14 cellular contexts compared by ENCODE assay signal in the genomic region with DNA sequence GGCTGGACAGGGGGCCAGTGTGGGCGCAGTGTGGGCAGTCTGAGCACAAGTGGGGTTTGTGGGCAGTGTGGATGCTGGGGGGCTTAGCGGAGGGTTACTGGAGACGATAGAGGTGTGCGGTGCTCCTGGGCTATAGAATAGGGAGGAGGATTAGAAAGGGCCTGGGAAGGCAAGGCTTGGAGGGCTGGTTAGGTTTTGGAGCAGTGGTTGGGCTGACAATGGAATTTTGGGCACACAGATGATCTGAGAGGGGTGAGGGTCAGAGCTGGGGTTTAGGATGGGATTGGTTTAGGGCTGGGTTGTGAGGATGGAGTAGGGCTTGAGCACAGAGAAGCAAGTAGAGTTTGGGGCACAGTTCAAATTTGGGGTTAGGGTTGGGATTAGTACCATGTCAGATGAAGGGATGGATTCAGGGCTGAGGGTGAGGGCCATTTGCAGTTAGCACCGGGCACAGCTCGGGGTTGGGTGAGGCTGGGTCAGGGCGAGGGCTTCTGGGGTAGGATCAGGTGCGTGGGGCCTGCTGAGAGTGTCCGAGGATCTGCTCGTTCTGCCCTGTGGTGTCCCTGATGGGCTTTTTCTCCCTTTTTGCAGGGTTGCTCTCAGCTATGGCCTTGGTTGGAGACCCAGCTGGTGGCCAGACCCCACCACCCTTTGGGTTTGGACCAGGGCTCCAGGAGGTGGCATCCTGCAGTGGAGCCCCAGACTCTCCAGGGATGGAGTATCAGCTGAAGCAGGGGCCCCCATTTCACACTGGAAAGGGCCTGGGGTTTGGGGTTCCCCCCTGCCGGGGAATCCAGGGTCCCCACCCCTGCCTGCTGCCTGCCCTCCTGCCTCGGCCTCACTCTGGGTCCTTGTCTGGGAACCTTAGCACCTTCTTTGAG. TPM values are rescaled to one million over a fixed set of nuclear protein-coding genes. Genes with fewer than 3 reads are reported as not detected.
A peak's percentile ranks its signal among the peaks of the same experiment; 100 is the strongest.
DNase-seq lines count a peak whose midpoint lies in the region; ATAC-seq and TF ChIP-seq lines count a peak whose summit lies in the region.
"Had no signal": no experiment of that assay in that cellular context is flagged by ENCODE, and none has a peak within 500 bp of the region (broad histone marks: within the 10 kb centered on the region; RNA-seq: fewer than 3 reads in every experiment).

No MANE protein-coding gene starts in this region.

- DNase-seq in GM23248 = no peak
- DNase-seq in adipocyte (ENCODE audit: low read depth) = no peak
- DNase-seq in NCI-H446 treated with DMSO at 0.1 percent for 48 hours (lab: John Stamatoyannopoulos, UW) = no peak
- no peak for DNase-seq in GM13977 (ENCODE audit: low spot score)
- no peak for DNase-seq in stimulated activated effector memory CD8-positive, alpha-beta T cell treated with anti-CD3 and anti-CD28 coated beads, Interleukin-12 subunit alpha, Interleukin-12 subunit beta, amount 100 ng/mL, for 72 hours (ENCODE audit: low spot score in 2 of 2)
- DNase-seq: activated CD8-positive, alpha-beta memory T cell treated with anti-CD3 and anti-CD28 coated beads, Interleukin-2, amount 50 U/mL, for 4 hours; CD4-positive, CD25-positive, alpha-beta regulatory T cell; Karpas-422; OCI-M1; stimulated activated CD4-positive, alpha-beta T cell treated with anti-CD3 and anti-CD28 coated beads, Interleukin-4, amount 100 ng/mL, for 1 hour had no signal

- H3K27me3 ChIP-seq in GM23248 (replicated peaks; ENCODE audit: insufficient read depth) = no peaks in the 10 kb centered on the region
- no peaks in the 10 kb centered on the region for H3K27me3 ChIP-seq in adipocyte (replicated peaks; ENCODE audit: control insufficient read depth, insufficient read depth, low read length)
- no peaks in the 10 kb centered on the region for H3K27me3 ChIP-seq in iPS-20b (ENCODE audit: insufficient read depth, low read length)

- H2AFZ ChIP-seq in GM23248 = no peak overlapping the region

- H3K4me3 ChIP-seq in GM23248 (peak overlapping the region; percentile 15; the same call in 1 of the 2 replicates), adipocyte (ENCODE audit: low read length) (no peak overlapping the region), iPS-20b (ENCODE audit: low read length) (no peak overlapping the region), skin epidermis (no peak overlapping the region)
- H3K4me3 ChIP-seq: HAP-1 had no signal

- no peaks in the 10 kb centered on the region for H3K9me2 ChIP-seq in GM23248 (ENCODE audit: insufficient read depth)

- H3K9me3 Mint-ChIP-seq in stimulated activated effector memory CD8-positive, alpha-beta T cell treated with anti-CD3 and anti-CD28 coated beads, Interleukin-12 subunit alpha, Interleukin-12 subunit beta, amount 100 ng/mL, for 72 hours = no peaks in the 10 kb centered on the region

- TF ChIP-seq CTCF in GM13977 (IDR thresholded peaks at IDR 0.05; ENCODE audit: extremely low read depth, insufficient read depth, missing control alignments) = no peak

- in situ Hi-C loops in GM23248 (cut with MboI) (no loop called here), GM13977 (cut with MboI; ENCODE audit: low pct_unique_long_range_greater_than_20kb, low sequenced_read_pairs, unreplicated experiment) (no loop called here)

- no peaks in the 10 kb centered on the region for H3K36me3 Mint-ChIP-seq in stimulated activated effector memory CD8-positive, alpha-beta T cell treated with anti-CD3 and anti-CD28 coated beads, Interleukin-12 subunit alpha, Interleukin-12 subunit beta, amount 100 ng/mL, for 72 hours
- H3K36me3 Mint-ChIP-seq: CD4-positive, CD25-positive, alpha-beta regulatory T cell had no signal

- no peak for ATAC-seq in stimulated activated effector memory CD8-positive, alpha-beta T cell treated with anti-CD3 and anti-CD28 coated beads, Interleukin-12 subunit alpha, Interleukin-12 subunit beta, amount 100 ng/mL, for 72 hours
- ATAC-seq in GM21786 (IDR thresholded peaks at IDR 0.05; ENCODE audit: unreplicated experiment) = no peak

- peaks cover 2% of the 10 kb centered on the region for H3K4me1 Mint-ChIP-seq in stimulated activated effector memory CD8-positive, alpha-beta T cell treated with anti-CD3 and anti-CD28 coated beads, Interleukin-12 subunit alpha, Interleukin-12 subunit beta, amount 100 ng/mL, for 72 hours

- no peak overlapping the region for H3K27ac Mint-ChIP-seq in stimulated activated effector memory CD8-positive, alpha-beta T cell treated with anti-CD3 and anti-CD28 coated beads, Interleukin-12 subunit alpha, Interleukin-12 subunit beta, amount 100 ng/mL, for 72 hours

- no peaks in the 10 kb centered on the region for H3K9me3 ChIP-seq in GM23248 (ENCODE audit: low read depth)
- H3K9me3 ChIP-seq in adipocyte (ENCODE audit: control insufficient read depth, low read length) = no peaks in the 10 kb centered on the region
- no peaks in the 10 kb centered on the region for H3K9me3 ChIP-seq in iPS-20b (ENCODE audit: insufficient read depth, low read depth, low read length)
- H3K9me3 ChIP-seq: HAP-1 had no signal

- H4K20me1 ChIP-seq in GM23248 (ENCODE audit: insufficient read depth) = no peaks in the 10 kb centered on the region

- H3K4me1 ChIP-seq in GM23248 (ENCODE audit: insufficient read depth) = peaks cover 40% of the 10 kb centered on the region
- H3K4me1 ChIP-seq in adipocyte (ENCODE audit: control insufficient read depth, insufficient read depth, low read length) = peaks cover 52% of the 10 kb centered on the region
- peaks cover 19% of the 10 kb centered on the region; the same call in 1 of the 2 replicates for H3K4me1 ChIP-seq in iPS-20b (ENCODE audit: insufficient read depth, low read length)
- H3K4me1 ChIP-seq: HAP-1 had no signal

- H3K27ac ChIP-seq in GM23248 = peak overlapping the region; percentile 97
- H3K27ac ChIP-seq in iPS-20b (ENCODE audit: low read length) = peak overlapping the region; percentile 49
- peak overlapping the region; percentile 83 to 99 (median 97) for H3K27ac ChIP-seq in skin epidermis

- no peak overlapping the region for H3K4me3 Mint-ChIP-seq in stimulated activated effector memory CD8-positive, alpha-beta T cell treated with anti-CD3 and anti-CD28 coated beads, Interleukin-12 subunit alpha, Interleukin-12 subunit beta, amount 100 ng/mL, for 72 hours
- H3K4me3 Mint-ChIP-seq: CD4-positive, CD25-positive, alpha-beta regulatory T cell had no signal

- H3K4me2 ChIP-seq in GM23248 (ENCODE audit: unreplicated experiment) = peak overlapping the region; percentile 80

- H3K9ac ChIP-seq in GM23248 (peak overlapping the region; percentile 88), adipocyte (ENCODE audit: low read length) (peak overlapping the region; percentile 85), iPS-20b (ENCODE audit: low read depth, low read length) (peak overlapping the region; percentile 32; the same call in 1 of the 2 replicates)

- WGBS in GM23248 (ENCODE audit: low coverage in 1 of 2, low lambda C conversion rate in 2 of 2, missing lambda C conversion rate in 2 of 2), 2 experiments = 92 to 95% methylated on average over 12 of the region's 12 CpGs

- no peaks in the 10 kb centered on the region for H3K36me3 ChIP-seq in GM23248 (ENCODE audit: low read depth)
- no peaks in the 10 kb centered on the region for H3K36me3 ChIP-seq in adipocyte (ENCODE audit: control insufficient read depth, insufficient read depth, low read length, severe bottlenecking)
- no peaks in the 10 kb centered on the region for H3K36me3 ChIP-seq in iPS-20b (ENCODE audit: insufficient read depth, low read depth, low read length)
- H3K36me3 ChIP-seq: HAP-1 had no signal

- H3K79me2 ChIP-seq in GM23248 (ENCODE audit: insufficient read depth) = no peaks in the 10 kb centered on the region

- H3F3A ChIP-seq in GM23248 (ENCODE audit: insufficient read depth) = peaks cover 19% of the 10 kb centered on the region

RNA-seq across cellular contexts. Expression of gene KRT80, which starts 45.6 kb away (rescaled TPM):
- 0.38 and 0.65 TPM in 2 replicates for total RNA-seq in GM23248 (2014; rRNA removed; shearing (Covaris generic))
- polyA plus RNA-seq in GM23248 (2016; fragmentation: Nextera tagmentation; extraction: Ambion mirVana) = 1.3 TPM in 2 replicates
- total RNA-seq: CD4-positive, CD25-positive, alpha-beta regulatory T cell had no signal
- polyA plus RNA-seq: CD4-positive, CD25-positive, alpha-beta regulatory T cell had no signal

Comparison
In these comparisons a context has a peak if more than half of its experiments do, and no peak if none do; other contexts are left out.
1. H3K9ac ChIP-seq: peak in every context shown above with its lines; median percentile 88 in GM23248; 85 in adipocyte; 32 in iPS-20b.